30 cellular contexts compared by ENCODE assay signal in genomic region chr16:68596266-68596665, GRCh38. TPM values are rescaled to one million over a fixed set of nuclear protein-coding genes. Genes with fewer than 3 reads are reported as not detected.
"Had no signal": no experiment of that assay in that cellular context is flagged by ENCODE, and none has a peak within 500 bp of the region (broad histone marks: within the 10 kb centered on the region; RNA-seq: fewer than 3 reads in every experiment).

No MANE protein-coding gene starts in this region.

- FAIRE-seq: bronchial epithelial cell, colon, frontal cortex had no signal

- DNase-seq: activated B cell treated with CpG ODN at 0.5 μM for 24 hours; activated CD4-positive, alpha-beta T cell treated with anti-CD3 and anti-CD28 coated beads for 48 hours; activated CD4-positive, alpha-beta T cell treated with anti-CD3 and anti-CD28 coated beads, Interleukin-2, amount 50 U/mL, for 1 hour; activated CD4-positive, alpha-beta T cell treated with anti-CD3 and anti-CD28 coated beads, Interleukin-2, amount 50 U/mL, for 48 hours; activated CD8-positive, alpha-beta memory T cell treated with anti-CD3 and anti-CD28 coated beads for 24 hours; activated CD8-positive, alpha-beta T cell treated with anti-CD3 and anti-CD28 coated beads for 36 hours; activated effector memory CD4-positive, alpha-beta T cell treated with anti-CD3 and anti-CD28 coated beads, Interleukin-2, amount 50 U/mL, for 16 hours; activated naive CD4-positive, alpha-beta T cell treated with anti-CD3 and anti-CD28 coated beads for 36 hours; activated naive CD8-positive, alpha-beta T cell treated with anti-CD3 and anti-CD28 coated beads for 36 hours; activated naive CD8-positive, alpha-beta T cell treated with anti-CD3 and anti-CD28 coated beads, Interleukin-2, amount 50 U/mL, for 24 hours; activated T-cell treated with anti-CD3 and anti-CD28 coated beads, Interleukin-2, amount 50 U/mL, for 1 hour; activated T-cell treated with anti-CD3 and anti-CD28 coated beads, Interleukin-2, amount 50 U/mL, for 48 hours; adrenal gland; cortex of kidney; dermis blood vessel endothelial cell; effector CD4-positive, alpha-beta T cell; effector memory CD8-positive, alpha-beta T cell; foreskin fibroblast; head of caudate nucleus; T-helper 1 cell; T-helper 17 cell; T1000; WERI-Rb-1 had no signal

- ATAC-seq: activated CD4-positive, CD25-positive, alpha-beta regulatory T cell treated with anti-CD3 and anti-CD28 coated beads, Interleukin-2, amount 50 U/mL, for 24 hours; activated CD8-positive, alpha-beta T cell treated with anti-CD3 and anti-CD28 coated beads for 36 hours; activated naive CD8-positive, alpha-beta T cell treated with anti-CD3 and anti-CD28 coated beads, Interleukin-2, amount 50 U/mL, for 24 hours; effector memory CD8-positive, alpha-beta T cell; T-helper 17 cell had no signal

- H3K4me3 ChIP-seq: adrenal gland, ascending aorta had no signal

- H3K9me3 ChIP-seq: adrenal gland had no signal

- H3K4me1 ChIP-seq: adrenal gland, ascending aorta had no signal

- H3K36me3 ChIP-seq: adrenal gland, ascending aorta, WERI-Rb-1 had no signal

- H3K27ac ChIP-seq: adrenal gland, ascending aorta, epithelial cell of prostate, WERI-Rb-1 had no signal

- H3K27me3 ChIP-seq: adrenal gland, ascending aorta had no signal

RNA-seq across cellular contexts. Expression of gene CDH3, which starts 48.8 kb away (rescaled TPM):
- total RNA-seq: activated B cell treated with CpG ODN at 0.5 μM for 24 hours, ascending aorta, cardiac septum had no signal
